17 cellular contexts compared by ENCODE assay signal in genomic region chr2:2839393-2840096, GRCh38.
A peak's percentile ranks its signal among the peaks of the same experiment; 100 is the strongest.
DNase-seq lines count a peak whose midpoint lies in the region; ATAC-seq lines count a peak whose summit lies in the region.
"Had no signal": no experiment of that assay in that cellular context is flagged by ENCODE, and none has a peak within 500 bp of the region (broad histone marks: within the 10 kb centered on the region; RNA-seq: fewer than 3 reads in every experiment).

No MANE protein-coding gene starts in this region.

- peak; percentile 33 for DNase-seq in activated effector memory CD4-positive, alpha-beta T cell treated with anti-CD3 and anti-CD28 coated beads, Interleukin-2, amount 50 U/mL, for 16 hours
- no peak for DNase-seq in activated effector memory CD4-positive, alpha-beta T cell treated with Interleukin-2 at 50 U/mL for 16 hours
- DNase-seq in cerebellum (ENCODE audit: low spot score) (peak; percentile 40), left lobe of liver (ENCODE audit: low spot score) (peak; percentile 24)
- DNase-seq in stimulated activated CD8-positive, alpha-beta memory T cell treated with anti-CD3 and anti-CD28 coated beads, Interleukin-4, amount 100 ng/mL, for 48 hours = peak; percentile 2
- no peak for DNase-seq in effector CD8-positive, alpha-beta T cell (lab: John Stamatoyannopoulos, UW)
- DNase-seq: activated CD4-positive, CD25-positive, alpha-beta regulatory T cell; activated naive CD4-positive, alpha-beta T cell treated with Interleukin-2 at 50 U/mL for 16 hours; activated T-cell treated with anti-CD3 and anti-CD28 coated beads, Interleukin-2, amount 50 U/mL, for 4 hours; brain microvascular endothelial cell; DMS153; foreskin keratinocyte; heart right ventricle; NCI-H1417 treated with DMSO at 0.1 percent for 48 hours; SHP77 treated with DMSO at 0.1 percent for 48 hours had no signal

- no peak for ATAC-seq in left lobe of liver
- ATAC-seq in GM19035 (IDR thresholded peaks at IDR 0.05; ENCODE audit: unreplicated experiment) = no peak
- ATAC-seq in HG03469 (IDR thresholded peaks at IDR 0.05; ENCODE audit: unreplicated experiment) = no peak
- ATAC-seq: activated T-cell treated with anti-CD3 and anti-CD28 coated beads, Interleukin-2, amount 50 U/mL, for 4 hours; foreskin keratinocyte had no signal

Comparison
In these comparisons a context has a peak if more than half of its experiments do, and no peak if none do; other contexts are left out.
1. DNase-seq: peak in activated effector memory CD4-positive, alpha-beta T cell treated with anti-CD3 and anti-CD28 coated beads, Interleukin-2, amount 50 U/mL, for 16 hours (single experiment), cerebellum (single experiment), left lobe of liver (single experiment) and stimulated activated CD8-positive, alpha-beta memory T cell treated with anti-CD3 and anti-CD28 coated beads, Interleukin-4, amount 100 ng/mL, for 48 hours (single experiment); none in activated effector memory CD4-positive, alpha-beta T cell treated with Interleukin-2 at 50 U/mL for 16 hours (single experiment) and effector CD8-positive, alpha-beta T cell (single experiment).